In genomic region chr12:34392741-34393085, GRCh38 we compare ENCODE assay signal across 29 cellular contexts.
DNase-seq lines count a peak whose midpoint lies in the region; ATAC-seq, FAIRE-seq and TF ChIP-seq lines count a peak whose summit lies in the region.
"Had no signal": no experiment of that assay in that cellular context is flagged by ENCODE, and none has a peak within 500 bp of the region (broad histone marks: within the 10 kb centered on the region; RNA-seq: fewer than 3 reads in every experiment).

No MANE protein-coding gene starts in this region.

- DNase-seq in left cardiac atrium (peak; percentile 16), left ventricle myocardium superior (no peak), coronary artery (ENCODE audit: low spot score) (peak; percentile 47), ovary (peak in 3 of 5 donors; percentile 1 to 7 (median 6)), vagina (ENCODE audit: extremely low spot score in 2 of 2) (peak; percentile 64 to 78), NCI-H146 treated with DMSO at 0.1 percent for 48 hours (lab: John Stamatoyannopoulos, UW; ENCODE audit: unreplicated experiment) (no peak), small intestine (no peak), NCI-H2171 (lab: John Stamatoyannopoulos, UW) (no peak)
- DNase-seq: activated CD4-positive, alpha-beta T cell treated with anti-CD3 and anti-CD28 coated beads, Interleukin-2, amount 10 ng/mL, durations not matched to agents 7 days and 5 days; Calu3; caudate nucleus; DMS79 treated with DMSO at 0.1 percent for 48 hours; midbrain; NCI-H1105; NCI-H2081; NCI-H345; NCI-H774; occipital lobe had no signal

- intact Hi-C loops in left cardiac atrium (cut with DNase I): no loop called here
- intact Hi-C loops in left ventricle myocardium superior (cut with micrococcal nuclease): no loop called here
- intact Hi-C loops in ovary (cut with DNase I): no loop called here
- intact Hi-C loops in vagina (cut with DNase I): no loop called here

- TF ChIP-seq CTCF in coronary artery (IDR thresholded peaks at IDR 0.05) (no peak), ovary (IDR thresholded peaks at IDR 0.05) (no peak), vagina (IDR thresholded peaks at IDR 0.05) (no peak)

- ATAC-seq in left cardiac atrium: no peak
- no peak for ATAC-seq in left ventricle myocardium superior
- ATAC-seq: gastrocnemius medialis; naive thymus-derived CD4-positive, alpha-beta T cell; right cardiac atrium; SK-N-SH treated with all-trans-retinoic acid at 6 μM for 48 hours; stimulated activated memory B cell treated with anti-CD40 and anti-IgM and Interleukin-4, amounts not matched to agents 10 μg/mL and 1 μg/mL and 100 μg/mL, for 72 hours had no signal

- no peaks in the 10 kb centered on the region for H3K27me3 ChIP-seq in ovary
- no peaks in the 10 kb centered on the region for H3K27me3 ChIP-seq in vagina
- H3K27me3 ChIP-seq in small intestine (ENCODE audit: control insufficient read depth in 2 of 2, insufficient read depth in 2 of 2, low read length in 2 of 2): no peaks in the 10 kb centered on the region
- H3K27me3 ChIP-seq: ascending aorta, gastrocnemius medialis, hepatocyte had no signal

- no peak for FAIRE-seq in small intestine (lab: Jason Lieb, UNC)
- FAIRE-seq: GM19239, H54 had no signal

- H3K9me3 ChIP-seq in ovary: peaks cover 0 to 4% of the 10 kb centered on the region in 2 donors
- H3K9me3 ChIP-seq in vagina: peaks cover 3% of the 10 kb centered on the region
- H3K9me3 ChIP-seq in small intestine (ENCODE audit: control insufficient read depth, low read depth): peaks cover 14% of the 10 kb centered on the region
- H3K9me3 ChIP-seq: gastrocnemius medialis had no signal

- TF ChIP-seq EP300 in ovary (IDR thresholded peaks at IDR 0.05): no peak

- no peak for TF ChIP-seq POLR2A in ovary (IDR thresholded peaks at IDR 0.05)
- no peak for TF ChIP-seq POLR2A in vagina (IDR thresholded peaks at IDR 0.05)

- no peak overlapping the region for H3K27ac ChIP-seq in coronary artery
- H3K27ac ChIP-seq in ovary: no peak overlapping the region
- H3K27ac ChIP-seq in vagina: no peak overlapping the region
- no peak overlapping the region for H3K27ac ChIP-seq in small intestine (ENCODE audit: low read depth in 1 of 2, low read length in 1 of 2)
- H3K27ac ChIP-seq: ascending aorta, C4-2B, gastrocnemius medialis, hepatocyte, RWPE1 had no signal

- 71 to 82% (median 78%) methylated on average over 14 of the region's 14 CpGs for WGBS in ovary, 3 donors
- WGBS in small intestine, 3 donors: 73 to 82% (median 81%) methylated on average over 14 of the region's 14 CpGs

- no peaks in the 10 kb centered on the region for H3K36me3 ChIP-seq in ovary
- H3K36me3 ChIP-seq in vagina: no peaks in the 10 kb centered on the region
- no peaks in the 10 kb centered on the region for H3K36me3 ChIP-seq in small intestine (ENCODE audit: control insufficient read depth in 2 of 2, insufficient read depth in 2 of 2, low read length in 2 of 2)
- H3K36me3 ChIP-seq: ascending aorta, gastrocnemius medialis had no signal

- H3K4me1 ChIP-seq in ovary (ENCODE audit: insufficient read depth) (no peaks in the 10 kb centered on the region), vagina (no peaks in the 10 kb centered on the region), small intestine (ENCODE audit: control insufficient read depth in 2 of 2, insufficient read depth in 1 of 2, low read depth in 1 of 2, low read length in 1 of 2) (no peaks in the 10 kb centered on the region)
- H3K4me1 ChIP-seq: ascending aorta, gastrocnemius medialis had no signal

- H3K4me3 ChIP-seq in coronary artery (no peak overlapping the region), ovary (no peak overlapping the region), vagina (no peak overlapping the region), small intestine (ENCODE audit: low read depth in 1 of 2, low read length in 2 of 2) (no peak overlapping the region)
- H3K4me3 ChIP-seq: ascending aorta, gastrocnemius medialis, hepatocyte had no signal

Comparison
In these comparisons a context has a peak if more than half of its experiments do, and no peak if none do; other contexts are left out.
1. DNase-seq: peak in left cardiac atrium (single experiment), coronary artery (single experiment), ovary (3 of 5) and vagina (2 of 2); none in left ventricle myocardium superior (single experiment), NCI-H146 treated with DMSO at 0.1 percent for 48 hours (single experiment), small intestine (single experiment) and NCI-H2171 (single experiment).